In the genomic region with DNA sequence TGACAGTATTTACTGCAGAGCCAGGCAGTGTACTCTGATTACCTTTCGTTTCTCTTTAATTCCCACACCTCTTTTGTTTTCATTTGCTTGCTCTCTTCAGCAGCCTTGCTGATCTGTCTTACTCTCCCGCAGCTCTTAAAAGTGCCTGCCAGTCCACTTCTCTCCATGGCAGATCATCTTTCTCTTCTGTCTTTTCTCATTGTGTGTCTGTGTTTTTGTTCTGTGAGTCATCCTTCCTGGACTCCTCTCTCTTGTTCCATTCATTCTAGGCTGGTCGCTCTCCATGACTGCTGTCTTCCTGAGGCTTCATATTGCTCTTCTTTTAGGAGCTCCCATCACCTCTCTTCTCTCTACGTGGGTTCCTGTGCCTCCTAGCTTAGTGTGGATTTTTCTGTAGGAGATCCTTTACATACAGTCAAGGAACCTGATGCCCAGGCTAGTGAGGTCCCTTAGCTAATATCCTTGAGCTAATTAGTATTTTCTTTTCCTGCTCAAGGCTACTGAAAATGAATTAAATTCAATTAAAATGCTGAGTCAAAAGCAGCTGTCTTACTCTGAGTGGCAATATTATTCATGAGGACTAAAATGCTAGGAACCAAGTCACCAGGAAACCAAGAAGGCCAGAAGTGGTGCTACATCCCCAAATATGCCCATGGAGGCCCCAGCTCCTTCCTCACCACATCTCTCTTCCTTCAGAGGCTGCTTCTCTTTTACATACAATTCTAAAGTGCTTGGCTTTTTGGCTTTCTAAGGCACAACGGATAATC, we compare ENCODE assay signal across 11 cellular contexts.
DNase-seq lines count a peak whose midpoint lies in the region; ATAC-seq lines count a peak whose summit lies in the region.
"Had no signal": no experiment of that assay in that cellular context is flagged by ENCODE, and none has a peak within 500 bp of the region (broad histone marks: within the 10 kb centered on the region; RNA-seq: fewer than 3 reads in every experiment).

No MANE protein-coding gene starts in this region.

- H4K12ac ChIP-seq in trophoblast cell (ENCODE audit: low read depth, low read length), result no peak overlapping the region

- H4K8ac ChIP-seq in trophoblast cell (ENCODE audit: low read depth, low read length), result no peak overlapping the region

- no peaks in the 10 kb centered on the region for H3K9me3 ChIP-seq in trophoblast cell (ENCODE audit: insufficient read depth, low read depth, low read length)

- no peak overlapping the region for H3K9ac ChIP-seq in trophoblast cell (ENCODE audit: low read length)

- H3K36me3 ChIP-seq in trophoblast cell (ENCODE audit: control insufficient read depth in 1 of 2, insufficient read depth in 2 of 2, low read length in 2 of 2), result no peaks in the 10 kb centered on the region

- H2AFZ ChIP-seq in trophoblast cell (ENCODE audit: insufficient read depth, low read length, poor library complexity), result no peak overlapping the region

- no CpG with 5 or more reads among the region's 5 CpGs for WGBS in trophoblast cell (ENCODE audit: extremely low coverage, insufficient coverage, insufficient read length)

- H3K4me1 ChIP-seq in trophoblast cell (ENCODE audit: control insufficient read depth in 1 of 2, insufficient read depth in 2 of 2, low read length in 2 of 2), result peaks cover 13 to 19% of the 10 kb centered on the region in 2 experiments

- H4K91ac ChIP-seq in trophoblast cell (ENCODE audit: low read depth, low read length), result peak overlapping the region; percentile 11

- H3K27ac ChIP-seq in trophoblast cell (ENCODE audit: low read depth, low read length), result peak overlapping the region; percentile 79
- H3K27ac ChIP-seq: 22Rv1 had no signal

- H2AK5ac ChIP-seq in trophoblast cell (ENCODE audit: low read length), result peak overlapping the region; percentile 12

- peak overlapping the region; percentile 13 for H2BK5ac ChIP-seq in trophoblast cell (ENCODE audit: low read depth, low read length, poor library complexity)

- no peak overlapping the region for H3K18ac ChIP-seq in trophoblast cell (ENCODE audit: low read length)

- H3K14ac ChIP-seq in trophoblast cell (ENCODE audit: low read length), result no peak overlapping the region

- H3K4ac ChIP-seq in trophoblast cell (ENCODE audit: low read depth, low read length), result no peak overlapping the region

- H3K79me1 ChIP-seq in trophoblast cell (ENCODE audit: low read length), result peaks cover 14% of the 10 kb centered on the region

- ATAC-seq in HG03039 (IDR thresholded peaks at IDR 0.05; ENCODE audit: unreplicated experiment), result no peak
- no peak for ATAC-seq in GM18870 (IDR thresholded peaks at IDR 0.05; ENCODE audit: unreplicated experiment)

- no peak overlapping the region for H3K4me3 ChIP-seq in trophoblast cell (ENCODE audit: low read depth, low read length)

- no peak overlapping the region for H2BK12ac ChIP-seq in trophoblast cell (ENCODE audit: low read length)

- H3K4me2 ChIP-seq in trophoblast cell (ENCODE audit: low read length), result no peak overlapping the region

- peak overlapping the region; percentile 15 for H2BK120ac ChIP-seq in trophoblast cell (ENCODE audit: insufficient read depth, low read length, poor library complexity)

- no peak overlapping the region for H3K23ac ChIP-seq in trophoblast cell (ENCODE audit: low read length)

- no peaks in the 10 kb centered on the region for H3K27me3 ChIP-seq in trophoblast cell (ENCODE audit: insufficient read depth, low read length)

- DNase-seq in DMS 273 (lab: John Stamatoyannopoulos, UW; ENCODE audit: unreplicated experiment) (peak; percentile 35), DMS 273 treated with DMSO at 0.1 percent for 48 hours (lab: John Stamatoyannopoulos, UW) (no peak), NCI-H345 treated with DMSO at 0.1 percent for 48 hours (lab: John Stamatoyannopoulos, UW; ENCODE audit: unreplicated experiment) (peak; percentile 76), dermis blood vessel endothelial cell (peak; percentile 50), trophoblast cell (no peak), GOT3 (lab: John Stamatoyannopoulos, UW) (no peak)
- DNase-seq: left cardiac atrium, NCI-H2081 had no signal

- peaks cover 2% of the 10 kb centered on the region for H3K79me2 ChIP-seq in trophoblast cell (ENCODE audit: control insufficient read depth, insufficient read depth, low read length, poor library complexity)

Comparison
In these comparisons a context has a peak if more than half of its experiments do, and no peak if none do; other contexts are left out.
1. DNase-seq: peak in DMS 273 (single experiment), NCI-H345 treated with DMSO at 0.1 percent for 48 hours (single experiment) and dermis blood vessel endothelial cell (single experiment); none in DMS 273 treated with DMSO at 0.1 percent for 48 hours (single experiment), trophoblast cell (0 of 2) and GOT3 (single experiment).